In the genomic region with DNA sequence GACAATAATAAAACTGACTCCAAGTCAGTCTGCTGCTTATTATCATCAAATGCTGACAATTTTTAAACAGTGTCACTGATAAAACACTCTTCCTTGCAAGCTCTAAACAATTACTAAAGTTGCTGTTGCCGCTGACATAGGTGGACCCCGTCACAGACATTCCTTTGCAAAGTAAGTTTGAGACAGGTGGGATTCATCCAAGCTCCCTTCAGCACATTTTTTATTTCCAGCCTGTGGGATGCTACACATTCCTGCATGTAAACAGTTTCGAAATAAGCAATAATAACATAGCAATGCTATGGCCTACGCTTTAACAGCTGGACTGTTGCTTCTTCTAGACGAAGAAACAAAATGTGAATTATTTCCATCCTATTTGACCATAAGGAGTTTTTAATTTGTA, we compare ENCODE assay signal across 2 cellular contexts.
TF ChIP-seq lines count a peak whose summit lies in the region.

No MANE protein-coding gene starts in this region.

TF ChIP-seq in SK-N-SH, 30 proteins besides CTCF, POLR2A, EP300 and RAD21 (continued from another document):
- TF ChIP-seq, protein P1, sequence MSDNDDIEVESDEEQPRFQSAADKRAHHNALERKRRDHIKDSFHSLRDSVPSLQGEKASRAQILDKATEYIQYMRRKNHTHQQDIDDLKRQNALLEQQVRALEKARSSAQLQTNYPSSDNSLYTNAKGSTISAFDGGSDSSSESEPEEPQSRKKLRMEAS (IDR thresholded peaks at IDR 0.05; ENCODE audit: low read depth), result no peak
- TF ChIP-seq NFIC (IDR thresholded peaks at IDR 0.05; ENCODE audit: borderline replicate concordance) (no peak), RCOR1 (IDR thresholded peaks at IDR 0.05; ENCODE audit: low read length) (no peak), ELF1 (IDR thresholded peaks at IDR 0.05) (no peak), YY1 (IDR thresholded peaks at IDR 0.05; ENCODE audit: low read depth) (no peak), RFX5 (IDR thresholded peaks at IDR 0.05; ENCODE audit: low read length) (no peak), TEAD4 (IDR thresholded peaks at IDR 0.05; ENCODE audit: borderline replicate concordance, insufficient read depth) (no peak), POLR2AphosphoS5 (IDR thresholded peaks at IDR 0.05; ENCODE audit: low read depth, low read length) (no peak), MXI1 (IDR thresholded peaks at IDR 0.05; ENCODE audit: low read depth, low read length) (no peak), JUND (IDR thresholded peaks at IDR 0.05) (no peak), CHD2 (IDR thresholded peaks at IDR 0.05; ENCODE audit: low read length, partially characterized antibody) (no peak), EZH2phosphoT487 (IDR thresholded peaks at IDR 0.05; ENCODE audit: borderline replicate concordance, low read depth) (no peak), SMC3 (IDR thresholded peaks at IDR 0.05; ENCODE audit: low read depth, low read length) (no peak), RXRA (IDR thresholded peaks at IDR 0.05; ENCODE audit: borderline replicate concordance, low read depth) (no peak), MEF2A (IDR thresholded peaks at IDR 0.05; ENCODE audit: borderline replicate concordance, low read depth) (no peak), FOSL2 (IDR thresholded peaks at IDR 0.05; ENCODE audit: borderline replicate concordance, low read depth) (no peak)
- TF ChIP-seq, protein P2, sequence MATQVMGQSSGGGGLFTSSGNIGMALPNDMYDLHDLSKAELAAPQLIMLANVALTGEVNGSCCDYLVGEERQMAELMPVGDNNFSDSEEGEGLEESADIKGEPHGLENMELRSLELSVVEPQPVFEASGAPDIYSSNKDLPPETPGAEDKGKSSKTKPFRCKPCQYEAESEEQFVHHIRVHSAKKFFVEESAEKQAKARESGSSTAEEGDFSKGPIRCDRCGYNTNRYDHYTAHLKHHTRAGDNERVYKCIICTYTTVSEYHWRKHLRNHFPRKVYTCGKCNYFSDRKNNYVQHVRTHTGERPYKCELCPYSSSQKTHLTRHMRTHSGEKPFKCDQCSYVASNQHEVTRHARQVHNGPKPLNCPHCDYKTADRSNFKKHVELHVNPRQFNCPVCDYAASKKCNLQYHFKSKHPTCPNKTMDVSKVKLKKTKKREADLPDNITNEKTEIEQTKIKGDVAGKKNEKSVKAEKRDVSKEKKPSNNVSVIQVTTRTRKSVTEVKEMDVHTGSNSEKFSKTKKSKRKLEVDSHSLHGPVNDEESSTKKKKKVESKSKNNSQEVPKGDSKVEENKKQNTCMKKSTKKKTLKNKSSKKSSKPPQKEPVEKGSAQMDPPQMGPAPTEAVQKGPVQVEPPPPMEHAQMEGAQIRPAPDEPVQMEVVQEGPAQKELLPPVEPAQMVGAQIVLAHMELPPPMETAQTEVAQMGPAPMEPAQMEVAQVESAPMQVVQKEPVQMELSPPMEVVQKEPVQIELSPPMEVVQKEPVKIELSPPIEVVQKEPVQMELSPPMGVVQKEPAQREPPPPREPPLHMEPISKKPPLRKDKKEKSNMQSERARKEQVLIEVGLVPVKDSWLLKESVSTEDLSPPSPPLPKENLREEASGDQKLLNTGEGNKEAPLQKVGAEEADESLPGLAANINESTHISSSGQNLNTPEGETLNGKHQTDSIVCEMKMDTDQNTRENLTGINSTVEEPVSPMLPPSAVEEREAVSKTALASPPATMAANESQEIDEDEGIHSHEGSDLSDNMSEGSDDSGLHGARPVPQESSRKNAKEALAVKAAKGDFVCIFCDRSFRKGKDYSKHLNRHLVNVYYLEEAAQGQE (IDR thresholded peaks at IDR 0.05; ENCODE audit: low read depth, low read length), result no peak
- TF ChIP-seq, protein P3, sequence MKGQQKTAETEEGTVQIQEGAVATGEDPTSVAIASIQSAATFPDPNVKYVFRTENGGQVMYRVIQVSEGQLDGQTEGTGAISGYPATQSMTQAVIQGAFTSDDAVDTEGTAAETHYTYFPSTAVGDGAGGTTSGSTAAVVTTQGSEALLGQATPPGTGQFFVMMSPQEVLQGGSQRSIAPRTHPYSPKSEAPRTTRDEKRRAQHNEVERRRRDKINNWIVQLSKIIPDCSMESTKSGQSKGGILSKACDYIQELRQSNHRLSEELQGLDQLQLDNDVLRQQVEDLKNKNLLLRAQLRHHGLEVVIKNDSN (IDR thresholded peaks at IDR 0.05; ENCODE audit: borderline replicate concordance, low read depth), result no peak

TF ChIP-seq in SK-N-SH treated with all-trans-retinoic acid at 6 μM for 48 hours, 23 proteins besides CTCF, POLR2A, EP300 and RAD21 (continued from another document):
- TF ChIP-seq, protein P4, sequence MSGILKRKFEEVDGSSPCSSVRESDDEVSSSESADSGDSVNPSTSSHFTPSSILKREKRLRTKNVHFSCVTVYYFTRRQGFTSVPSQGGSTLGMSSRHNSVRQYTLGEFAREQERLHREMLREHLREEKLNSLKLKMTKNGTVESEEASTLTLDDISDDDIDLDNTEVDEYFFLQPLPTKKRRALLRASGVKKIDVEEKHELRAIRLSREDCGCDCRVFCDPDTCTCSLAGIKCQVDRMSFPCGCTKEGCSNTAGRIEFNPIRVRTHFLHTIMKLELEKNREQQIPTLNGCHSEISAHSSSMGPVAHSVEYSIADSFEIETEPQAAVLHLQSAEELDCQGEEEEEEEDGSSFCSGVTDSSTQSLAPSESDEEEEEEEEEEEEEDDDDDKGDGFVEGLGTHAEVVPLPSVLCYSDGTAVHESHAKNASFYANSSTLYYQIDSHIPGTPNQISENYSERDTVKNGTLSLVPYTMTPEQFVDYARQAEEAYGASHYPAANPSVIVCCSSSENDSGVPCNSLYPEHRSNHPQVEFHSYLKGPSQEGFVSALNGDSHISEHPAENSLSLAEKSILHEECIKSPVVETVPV (CRISPR knock-in tag; IDR thresholded peaks at IDR 0.05), result no peak
- TF ChIP-seq GLIS3 (CRISPR knock-in tag; IDR thresholded peaks at IDR 0.05) (no peak), ESRRG (CRISPR knock-in tag; IDR thresholded peaks at IDR 0.05) (no peak), SNAI2 (CRISPR knock-in tag; IDR thresholded peaks at IDR 0.05) (no peak), ISL1 (CRISPR knock-in tag; IDR thresholded peaks at IDR 0.05) (no peak), ZNF70 (CRISPR knock-in tag; IDR thresholded peaks at IDR 0.05) (no peak), ZNF565 (CRISPR knock-in tag; conservative IDR thresholded peaks at IDR 0.05; ENCODE audit: low read depth) (no peak), PPARA (CRISPR knock-in tag; IDR thresholded peaks at IDR 0.05; ENCODE audit: borderline replicate concordance) (no peak), ZNF8 (CRISPR knock-in tag; IDR thresholded peaks at IDR 0.05) (no peak), BACH2 (CRISPR knock-in tag; IDR thresholded peaks at IDR 0.05; ENCODE audit: borderline replicate concordance) (no peak), CSDC2 (CRISPR knock-in tag; IDR thresholded peaks at IDR 0.05) (no peak), ZFP30 (CRISPR knock-in tag; IDR thresholded peaks at IDR 0.05) (no peak)
TF ChIP-seq in SK-N-SH treated with all-trans-retinoic acid at 6 μM for 48 hours: peak in this region for 0.
